In the genomic region with DNA sequence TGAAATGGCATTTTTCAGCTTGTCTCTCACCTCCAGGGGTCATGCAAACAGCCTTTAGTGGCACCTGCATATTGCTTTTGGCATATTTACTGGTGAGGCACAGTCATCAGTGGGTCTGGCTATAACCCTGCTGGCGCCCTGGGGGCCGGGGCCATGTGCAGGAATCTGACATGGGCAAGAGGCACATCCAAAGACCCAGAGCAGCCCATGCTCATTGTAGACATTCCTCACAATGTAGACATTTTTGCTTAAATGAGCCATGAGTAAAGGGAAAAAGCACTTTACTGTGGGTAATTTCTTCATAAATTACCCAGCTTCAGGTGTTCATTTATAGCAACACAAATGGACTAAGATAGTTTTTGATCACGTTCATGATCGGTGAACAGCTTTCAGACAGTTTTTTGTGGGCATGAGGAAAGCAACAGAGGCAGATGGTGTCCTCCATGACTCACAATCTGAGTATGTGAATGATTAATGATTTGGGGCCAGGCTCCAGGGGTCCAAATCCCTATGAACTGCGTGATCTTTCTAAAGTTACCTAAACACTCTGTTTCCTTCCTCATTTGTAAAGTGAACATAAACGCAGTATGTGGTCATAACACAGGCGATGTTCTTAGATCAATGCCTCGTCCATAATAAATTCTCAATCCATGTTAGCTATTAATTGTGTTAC, we compare ENCODE assay signal across 15 cellular contexts.
A peak's percentile ranks its signal among the peaks of the same experiment; 100 is the strongest.
DNase-seq lines count a peak whose midpoint lies in the region; ATAC-seq lines count a peak whose summit lies in the region.
"Had no signal": no experiment of that assay in that cellular context is flagged by ENCODE, and none has a peak within 500 bp of the region (broad histone marks: within the 10 kb centered on the region; RNA-seq: fewer than 3 reads in every experiment).

No MANE protein-coding gene starts in this region.

- peak overlapping the region; percentile 21 for H3K27ac ChIP-seq in ACC112 (ENCODE audit: low read depth, low read length)
- H3K27ac ChIP-seq: KMS-11 had no signal

- ATAC-seq in GM19452 (IDR thresholded peaks at IDR 0.05; ENCODE audit: unreplicated experiment): no peak
- ATAC-seq: natural killer cell treated with Interleukin-12 subunit alpha and Interleukin-12 subunit beta and Interleukin-15 and Interleukin-18, amount 100 ng/mL, for 72 hours had no signal

- DNase-seq in M059J (ENCODE audit: low read depth): peak; percentile 81
- DNase-seq in dermis blood vessel endothelial cell: peak; percentile 48
- peak; percentile 79 for DNase-seq in myocyte (ENCODE audit: low read depth)
- no peak for DNase-seq in T-helper 2 cell
- no peak for DNase-seq in NK-92 (lab: John Stamatoyannopoulos, UW; ENCODE audit: unreplicated experiment)
- DNase-seq in effector CD4-positive, alpha-beta T cell: no peak
- DNase-seq: activated CD4-positive, alpha-beta memory T cell treated with anti-CD3 and anti-CD28 coated beads for 36 hours; activated gamma-delta T cell treated with Interleukin-2 at 50 U/mL for 16 hours; central memory CD4-positive, alpha-beta T cell; immature natural killer cell; NCI-H2081 treated with DMSO at 0.1 percent for 48 hours had no signal

- no peaks in the 10 kb centered on the region for H3K36me3 ChIP-seq in ACC112 (ENCODE audit: insufficient read depth, low read length)

- no peak overlapping the region for H3K4me3 ChIP-seq in ACC112 (ENCODE audit: low read depth, low read length)

- H3K27me3 ChIP-seq in ACC112 (ENCODE audit: insufficient read depth, low read length): no peaks in the 10 kb centered on the region

- no peak overlapping the region for H2AFZ ChIP-seq in ACC112 (ENCODE audit: low read length, unreplicated experiment)

- H3K4me1 ChIP-seq in ACC112 (ENCODE audit: control insufficient read depth, insufficient read depth, low read length, unreplicated experiment): peaks cover 35% of the 10 kb centered on the region

- H3K79me2 ChIP-seq in ACC112 (ENCODE audit: control insufficient read depth, insufficient read depth, low read length, unreplicated experiment): no peaks in the 10 kb centered on the region

Comparison
In these comparisons a context has a peak if more than half of its experiments do, and no peak if none do; other contexts are left out.
1. DNase-seq: peak in M059J (single experiment), dermis blood vessel endothelial cell (single experiment) and myocyte (single experiment); none in T-helper 2 cell (0 of 5), NK-92 (single experiment) and effector CD4-positive, alpha-beta T cell (single experiment).